9 cellular contexts compared by ENCODE assay signal in genomic region chr5:116361171-116361967, GRCh38.
A peak's percentile ranks its signal among the peaks of the same experiment; 100 is the strongest.
DNase-seq lines count a peak whose midpoint lies in the region; ATAC-seq and TF ChIP-seq lines count a peak whose summit lies in the region.
"Had no signal": no experiment of that assay in that cellular context is flagged by ENCODE, and none has a peak within 500 bp of the region (broad histone marks: within the 10 kb centered on the region; RNA-seq: fewer than 3 reads in every experiment).

No MANE protein-coding gene starts in this region.

- peak; percentile 20; the same call in 1 of the 2 replicates for TF ChIP-seq CTCF in AG04450 (IDR thresholded peaks at IDR 0.05; ENCODE audit: low read depth, low read length)
- no peak for TF ChIP-seq CTCF in fibroblast of the aortic adventitia (IDR thresholded peaks at IDR 0.05; ENCODE audit: insufficient read depth, low read length)
- peak; percentile 39 for TF ChIP-seq CTCF in neural crest cell (conservative IDR thresholded peaks at IDR 0.05)

- no peaks in the 10 kb centered on the region for H3K27me3 Mint-ChIP-seq in neural crest cell (ENCODE audit: low read depth)
- no peaks in the 10 kb centered on the region for H3K27me3 Mint-ChIP-seq in activated CD4-positive, alpha-beta T cell treated with anti-CD3 and anti-CD28 coated beads for 36 hours

- CTCF ChIA-PET in AG04450 (lab: Charles Lee) = interaction anchor here (1.0 kb wide), 1 partner anchor 224 kb away, joined by 3 read pairs; no protein-coding TSS in a partner anchor
- CTCF ChIA-PET in activated CD4-positive, alpha-beta T cell treated with anti-CD3 and anti-CD28 coated beads for 36 hours (lab: Charles Lee) = no interaction called here

- intact Hi-C loops in activated CD4-positive, alpha-beta T cell treated with anti-CD3 and anti-CD28 coated beads for 36 hours (cut with DNase I, micrococcal nuclease) = no loop called here

- peak overlapping the region; percentile 65 for H3K27ac Mint-ChIP-seq in neural crest cell (ENCODE audit: unreplicated experiment)
- no peak overlapping the region for H3K27ac Mint-ChIP-seq in activated CD4-positive, alpha-beta T cell treated with anti-CD3 and anti-CD28 coated beads for 36 hours

- DNase-seq in AG04450 (ENCODE audit: low read depth, low spot score) (no peak), NCI-H345 treated with DMSO at 0.1 percent for 48 hours (lab: John Stamatoyannopoulos, UW; ENCODE audit: unreplicated experiment) (peak; percentile 39), fibroblast of the aortic adventitia (ENCODE audit: low read depth) (no peak), neural crest cell (ENCODE audit: low read depth, low spot score) (peak; percentile 42), SKM-1 treated with dmso at 0.1 percent for 144 hours (lab: John Stamatoyannopoulos, UW; ENCODE audit: unreplicated experiment) (no peak)
- DNase-seq in activated CD4-positive, alpha-beta T cell treated with anti-CD3 and anti-CD28 coated beads for 36 hours = no peak
- DNase-seq: effector CD4-positive, alpha-beta T cell had no signal

- H3K36me3 Mint-ChIP-seq in neural crest cell (ENCODE audit: low read depth) = peaks cover 3% of the 10 kb centered on the region
- peaks cover 10% of the 10 kb centered on the region for H3K36me3 Mint-ChIP-seq in activated CD4-positive, alpha-beta T cell treated with anti-CD3 and anti-CD28 coated beads for 36 hours (ENCODE audit: low read depth)

- H3K4me3 Mint-ChIP-seq in neural crest cell = peak overlapping the region; percentile 85
- H3K4me3 Mint-ChIP-seq in activated CD4-positive, alpha-beta T cell treated with anti-CD3 and anti-CD28 coated beads for 36 hours = no peak overlapping the region

- H3K4me3 ChIP-seq in AG04450 (ENCODE audit: low read depth, low read length) = peak overlapping the region; percentile 39
- peak overlapping the region; percentile 22 for H3K4me3 ChIP-seq in fibroblast of the aortic adventitia (ENCODE audit: low read depth, low read length)

- H3K4me1 Mint-ChIP-seq in neural crest cell = peaks cover 4% of the 10 kb centered on the region
- no peaks in the 10 kb centered on the region for H3K4me1 Mint-ChIP-seq in activated CD4-positive, alpha-beta T cell treated with anti-CD3 and anti-CD28 coated beads for 36 hours

- no peaks in the 10 kb centered on the region; the same call in 1 of the 2 replicates for H3K9me3 ChIP-seq in AG04450 (ENCODE audit: control insufficient read depth, insufficient read depth, low read length)

- no peak for ATAC-seq in GM19324 (IDR thresholded peaks at IDR 0.05; ENCODE audit: low FRiP score, unreplicated experiment)
- ATAC-seq in HG02884 (IDR thresholded peaks at IDR 0.05; ENCODE audit: unreplicated experiment) = no peak
- ATAC-seq in activated CD4-positive, alpha-beta T cell treated with anti-CD3 and anti-CD28 coated beads for 36 hours = no peak

- H3K27me3 ChIP-seq in AG04450 (ENCODE audit: control insufficient read depth, insufficient read depth, low read length) = no peaks in the 10 kb centered on the region

- POLR2A ChIA-PET in AG04450 (lab: Yijun Ruan, JAX) = no interaction called here
- POLR2A ChIA-PET in activated CD4-positive, alpha-beta T cell treated with anti-CD3 and anti-CD28 coated beads for 36 hours (lab: Charles Lee) = no interaction called here

- H3K9me3 Mint-ChIP-seq in neural crest cell = no peaks in the 10 kb centered on the region
- H3K9me3 Mint-ChIP-seq in activated CD4-positive, alpha-beta T cell treated with anti-CD3 and anti-CD28 coated beads for 36 hours (ENCODE audit: low read depth) = no peaks in the 10 kb centered on the region

- H3K27ac ChIP-seq in AG04450 (ENCODE audit: low read depth, low read length) = no peak overlapping the region

Comparison
In these comparisons a context has a peak if more than half of its experiments do, and no peak if none do; other contexts are left out.
1. DNase-seq: peak in NCI-H345 treated with DMSO at 0.1 percent for 48 hours (single experiment) and neural crest cell (single experiment); none in AG04450 (single experiment), fibroblast of the aortic adventitia (single experiment), SKM-1 treated with dmso at 0.1 percent for 144 hours (single experiment) and activated CD4-positive, alpha-beta T cell treated with anti-CD3 and anti-CD28 coated beads for 36 hours (single experiment).